ENCODE assay signal across 22 cellular contexts in the genomic region with DNA sequence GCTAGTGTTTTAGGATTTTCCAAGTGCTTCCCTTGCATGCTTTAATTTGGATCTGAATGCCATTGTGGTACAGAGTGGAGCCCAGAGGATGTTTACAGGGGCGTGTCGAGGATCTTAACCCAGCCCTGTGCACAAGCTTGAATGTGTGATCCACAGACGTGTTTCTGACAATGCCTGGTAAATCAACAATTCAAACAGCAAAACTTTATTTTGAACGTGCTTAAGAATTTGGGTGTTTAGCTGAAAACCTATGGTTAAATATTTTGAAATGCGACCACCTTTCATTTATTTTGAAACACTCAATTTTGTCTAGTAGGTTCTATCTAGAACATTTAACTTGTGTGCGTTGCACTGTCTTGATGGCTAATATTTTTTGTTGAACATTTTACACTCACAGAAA. TPM values are rescaled to one million over a fixed set of nuclear protein-coding genes. Genes with fewer than 3 reads are reported as not detected.
"Had no signal": no experiment of that assay in that cellular context is flagged by ENCODE, and none has a peak within 500 bp of the region (broad histone marks: within the 10 kb centered on the region; RNA-seq: fewer than 3 reads in every experiment).

No MANE protein-coding gene starts in this region.

- H3K27ac ChIP-seq: colonic mucosa, left lung, sigmoid colon, stomach, thyroid gland, upper lobe of left lung had no signal

- DNase-seq: activated B cell treated with CpG ODN at 0.5 μM for 24 hours; activated CD4-positive, alpha-beta T cell treated with anti-CD3 and anti-CD28 coated beads, Interleukin-2, amount 50 U/mL, for 1 hour; activated naive CD4-positive, alpha-beta T cell; activated T-cell treated with anti-CD3 and anti-CD28 coated beads for 4 hours; activated T-cell treated with anti-CD3 and anti-CD28 coated beads, Interleukin-2, amount 50 U/mL, for 72 hours; anterior cingulate cortex; cerebellar nuclear complex; colonic mucosa; effector memory CD8-positive, alpha-beta T cell; kidney glomerular epithelial cell; left lung; mucosa of descending colon; sigmoid colon; stimulated activated CD4-positive, alpha-beta T cell treated with anti-CD3 and anti-CD28 coated beads, Interleukin-1b, Interleukin-23, amount 100 ng/mL, for 48 hours; stimulated activated naive B cell treated with anti-CD40 and anti-IgM and Interleukin-4, amounts not matched to agents 10 μg/mL and 1 μg/mL and 100 μg/mL, for 72 hours; T-helper 1 cell had no signal

- FAIRE-seq: bronchial epithelial cell had no signal

- H3K9me3 ChIP-seq: colonic mucosa, left lung, mucosa of descending colon, sigmoid colon, stomach, thyroid gland, upper lobe of left lung had no signal

- H3K4me3 ChIP-seq: colonic mucosa, left lung, mucosa of descending colon, sigmoid colon, smooth muscle cell, thyroid gland, upper lobe of left lung had no signal

- H3K4me1 ChIP-seq: colonic mucosa had no signal

- H3K4me2 ChIP-seq: smooth muscle cell had no signal

- H3K36me3 ChIP-seq: colonic mucosa, left lung, sigmoid colon, stomach, thyroid gland, upper lobe of left lung had no signal

- ATAC-seq: activated T-cell treated with anti-CD3 and anti-CD28 coated beads, Interleukin-2, amount 50 U/mL, for 72 hours; effector memory CD8-positive, alpha-beta T cell; left lung; mucosa of descending colon; natural killer cell treated with Interleukin-12 subunit alpha and Interleukin-12 subunit beta and Interleukin-15 and Interleukin-18, amount 100 ng/mL, for 72 hours; stimulated activated naive B cell treated with anti-CD40 and anti-IgM and Interleukin-4, amounts not matched to agents 10 μg/mL and 1 μg/mL and 100 μg/mL, for 72 hours had no signal

- H3K27me3 ChIP-seq: thyroid gland had no signal

RNA-seq across cellular contexts. Expression of a gene that starts 1.8 kb away (rescaled TPM):
- total RNA-seq: stomach had no signal
